20 cellular contexts compared by ENCODE assay signal in genomic region chr1:199725002-199725401, GRCh38.
DNase-seq lines count a peak whose midpoint lies in the region; ATAC-seq and TF ChIP-seq lines count a peak whose summit lies in the region.
"Had no signal": no experiment of that assay in that cellular context is flagged by ENCODE, and none has a peak within 500 bp of the region (broad histone marks: within the 10 kb centered on the region; RNA-seq: fewer than 3 reads in every experiment).

No MANE protein-coding gene starts in this region.

- H2BK12ac ChIP-seq in mesenchymal stem cell (ENCODE audit: low read length in 2 of 2) = no peak overlapping the region

- CTCF ChIA-PET in CD8-positive, alpha-beta memory T cell (lab: Charles Lee) = no interaction called here

- no peak overlapping the region for H4K91ac ChIP-seq in mesenchymal stem cell (ENCODE audit: low read length)

- POLR2A ChIA-PET in CD8-positive, alpha-beta memory T cell (lab: Charles Lee) = no interaction called here

- no peak overlapping the region for H3K9ac ChIP-seq in mesenchymal stem cell (ENCODE audit: low read length)

- H3K14ac ChIP-seq in mesenchymal stem cell (ENCODE audit: low read length in 2 of 2) = no peak overlapping the region

- H3K27ac ChIP-seq in CD8-positive, alpha-beta memory T cell (ENCODE audit: low read depth, low read length) = no peak overlapping the region
- no peak overlapping the region for H3K27ac ChIP-seq in body of pancreas
- no peak overlapping the region for H3K27ac ChIP-seq in mesenchymal stem cell (ENCODE audit: low read length, poor library complexity, severe bottlenecking)
- H3K27ac ChIP-seq: ascending aorta, left ventricle myocardium inferior had no signal

- H3K4ac ChIP-seq in mesenchymal stem cell (ENCODE audit: low read depth in 1 of 2, low read length in 2 of 2) = no peak overlapping the region

- no peak for TF ChIP-seq POLR2A in body of pancreas (IDR thresholded peaks at IDR 0.05)

- no peaks in the 10 kb centered on the region for H3K9me3 Mint-ChIP-seq in CD8-positive, alpha-beta memory T cell
- H3K9me3 Mint-ChIP-seq: activated CD4-positive, alpha-beta T cell treated with anti-CD3 and anti-CD28 coated beads, Interleukin-2, amount 10 ng/mL, durations not matched to agents 24 days and 14 days; natural killer cell had no signal

- no peak overlapping the region for H3K27ac Mint-ChIP-seq in CD8-positive, alpha-beta memory T cell
- H3K27ac Mint-ChIP-seq: activated CD4-positive, alpha-beta T cell treated with anti-CD3 and anti-CD28 coated beads, Interleukin-2, amount 10 ng/mL, durations not matched to agents 24 days and 14 days; natural killer cell; type B pancreatic cell had no signal

- no peaks in the 10 kb centered on the region for H3K4me1 ChIP-seq in CD8-positive, alpha-beta memory T cell (ENCODE audit: insufficient read depth, low read length)
- H3K4me1 ChIP-seq in body of pancreas (no peaks in the 10 kb centered on the region), mesenchymal stem cell (ENCODE audit: control insufficient read depth, insufficient read depth, low read depth, low read length) (no peaks in the 10 kb centered on the region)
- H3K4me1 ChIP-seq: ascending aorta, left ventricle myocardium inferior had no signal

- ATAC-seq in GM19351 (IDR thresholded peaks at IDR 0.05; ENCODE audit: unreplicated experiment) = peak; percentile 89
- peak; percentile 75 for ATAC-seq in HG02798 (IDR thresholded peaks at IDR 0.05; ENCODE audit: poor library complexity, unreplicated experiment)
- ATAC-seq in HG03565 (IDR thresholded peaks at IDR 0.05; ENCODE audit: unreplicated experiment) = peak; percentile 68
- no peak for ATAC-seq in GM19328 (IDR thresholded peaks at IDR 0.05; ENCODE audit: unreplicated experiment)
- no peak for ATAC-seq in body of pancreas
- ATAC-seq: natural killer cell had no signal

- H3K36me3 Mint-ChIP-seq in CD8-positive, alpha-beta memory T cell = no peaks in the 10 kb centered on the region
- H3K36me3 Mint-ChIP-seq: natural killer cell, type B pancreatic cell had no signal

- peaks cover 9 to 39% of the 10 kb centered on the region in 2 donors for H3K27me3 Mint-ChIP-seq in CD8-positive, alpha-beta memory T cell
- H3K27me3 Mint-ChIP-seq: type B pancreatic cell had no signal

- 83 to 89% methylated on average over 2 of the region's 2 CpGs for WGBS in body of pancreas, 2 donors
- WGBS in mesenchymal stem cell = 93% methylated on average over 2 of the region's 2 CpGs

- H2BK120ac ChIP-seq in mesenchymal stem cell (ENCODE audit: low read depth, low read length) = no peak overlapping the region

- no peak overlapping the region for H3K4me3 Mint-ChIP-seq in CD8-positive, alpha-beta memory T cell
- H3K4me3 Mint-ChIP-seq: activated CD4-positive, alpha-beta T cell treated with anti-CD3 and anti-CD28 coated beads, Interleukin-2, amount 10 ng/mL, durations not matched to agents 24 days and 14 days; natural killer cell; type B pancreatic cell had no signal

- no peaks in the 10 kb centered on the region for H3K79me1 ChIP-seq in mesenchymal stem cell (replicated peaks; ENCODE audit: low read length, poor library complexity, severe bottlenecking)

- DNase-seq in GM12865 (ENCODE audit: low read depth) (peak; percentile 57), body of pancreas (no peak), mesenchymal stem cell (no peak)
- no peak for DNase-seq in CD8-positive, alpha-beta memory T cell
- DNase-seq: activated CD4-positive, alpha-beta T cell treated with anti-CD3 and anti-CD28 coated beads, Interleukin-2, amount 10 ng/mL, durations not matched to agents 24 days and 14 days; Caco-2; hypothalamus; left ventricle myocardium inferior; natural killer cell; NCI-H2081 treated with DMSO at 0.1 percent for 48 hours; NCI-H82; stimulated activated CD4-positive, alpha-beta T cell treated with anti-CD3 and anti-CD28 coated beads, Interleukin-1b, Interleukin-23, amount 100 ng/mL, for 48 hours; stimulated activated CD8-positive, alpha-beta memory T cell treated with anti-CD3 and anti-CD28 coated beads, Interleukin-4, amount 100 ng/mL, for 48 hours; T-helper 9 cell had no signal

- no peak overlapping the region for H4K8ac ChIP-seq in mesenchymal stem cell (ENCODE audit: low read length)

- H3K4me3 ChIP-seq in GM12865 (ENCODE audit: low read depth, low read length) (no peak overlapping the region), body of pancreas (no peak overlapping the region), mesenchymal stem cell (ENCODE audit: insufficient read depth in 1 of 2, low read depth in 1 of 2, low read length in 2 of 2) (no peak overlapping the region)
- H3K4me3 ChIP-seq in CD8-positive, alpha-beta memory T cell (ENCODE audit: low read length) = no peak overlapping the region
- H3K4me3 ChIP-seq: ascending aorta, left ventricle myocardium inferior had no signal

- H3K4me1 Mint-ChIP-seq in CD8-positive, alpha-beta memory T cell = no peaks in the 10 kb centered on the region
- H3K4me1 Mint-ChIP-seq: natural killer cell had no signal

- intact Hi-C loops in body of pancreas (cut with DNase I) = no loop called here

- H3K9me3 ChIP-seq in CD8-positive, alpha-beta memory T cell (ENCODE audit: low read length) = no peaks in the 10 kb centered on the region
- H3K9me3 ChIP-seq in body of pancreas (no peaks in the 10 kb centered on the region), mesenchymal stem cell (ENCODE audit: control insufficient read depth, low read length) (no peaks in the 10 kb centered on the region)
- H3K9me3 ChIP-seq: ascending aorta, Caco-2, left ventricle myocardium inferior had no signal

- H2AK5ac ChIP-seq in mesenchymal stem cell (ENCODE audit: low read length, severe bottlenecking) = no peak overlapping the region

- H3K23ac ChIP-seq in mesenchymal stem cell (ENCODE audit: low read length in 2 of 2) = no peak overlapping the region

- H2AFZ ChIP-seq in mesenchymal stem cell (ENCODE audit: low read depth, low read length) = no peak overlapping the region

- no peak overlapping the region for H2BK5ac ChIP-seq in mesenchymal stem cell (ENCODE audit: low read depth, low read length, poor library complexity, severe bottlenecking)

- no peak overlapping the region for H3K4me2 ChIP-seq in mesenchymal stem cell (ENCODE audit: low read length, poor library complexity, severe bottlenecking)

- no peaks in the 10 kb centered on the region for H3K36me3 ChIP-seq in CD8-positive, alpha-beta memory T cell (ENCODE audit: insufficient read depth, low read length)
- H3K36me3 ChIP-seq in body of pancreas (replicated peaks in 1 of 2; ENCODE audit: insufficient read depth in 1 of 2, low read depth in 2 of 2) (no peaks in the 10 kb centered on the region), mesenchymal stem cell (ENCODE audit: control insufficient read depth in 1 of 2, insufficient read depth in 2 of 2, low read depth in 1 of 2, low read length in 2 of 2) (no peaks in the 10 kb centered on the region)
- H3K36me3 ChIP-seq: ascending aorta, left ventricle myocardium inferior had no signal

- H3K27me3 ChIP-seq in CD8-positive, alpha-beta memory T cell (ENCODE audit: insufficient read depth, low read length, poor library complexity, severe bottlenecking) = no peaks in the 10 kb centered on the region
- H3K27me3 ChIP-seq in body of pancreas (no peaks in the 10 kb centered on the region), mesenchymal stem cell (ENCODE audit: control insufficient read depth in 1 of 2, insufficient read depth in 1 of 2, low read length in 2 of 2) (no peaks in the 10 kb centered on the region)
- H3K27me3 ChIP-seq: ascending aorta had no signal

- no peak overlapping the region for H3K18ac ChIP-seq in mesenchymal stem cell (ENCODE audit: low read depth in 1 of 2, low read length in 2 of 2)

- TF ChIP-seq CTCF in GM12865 (IDR thresholded peaks at IDR 0.05; ENCODE audit: insufficient read depth, low read depth, low read length, missing control alignments) = no peak
- TF ChIP-seq CTCF in body of pancreas (IDR thresholded peaks at IDR 0.05) = no peak

- no peak overlapping the region for H2BK15ac ChIP-seq in mesenchymal stem cell (ENCODE audit: low read depth, poor library complexity, severe bottlenecking)

Comparison
In these comparisons a context has a peak if more than half of its experiments do, and no peak if none do; other contexts are left out.
1. ATAC-seq: peak in GM19351 (single experiment), HG02798 (single experiment) and HG03565 (single experiment); none in GM19328 (single experiment) and body of pancreas (single experiment).